ENCODE assay signal across 17 cellular contexts in the genomic region with DNA sequence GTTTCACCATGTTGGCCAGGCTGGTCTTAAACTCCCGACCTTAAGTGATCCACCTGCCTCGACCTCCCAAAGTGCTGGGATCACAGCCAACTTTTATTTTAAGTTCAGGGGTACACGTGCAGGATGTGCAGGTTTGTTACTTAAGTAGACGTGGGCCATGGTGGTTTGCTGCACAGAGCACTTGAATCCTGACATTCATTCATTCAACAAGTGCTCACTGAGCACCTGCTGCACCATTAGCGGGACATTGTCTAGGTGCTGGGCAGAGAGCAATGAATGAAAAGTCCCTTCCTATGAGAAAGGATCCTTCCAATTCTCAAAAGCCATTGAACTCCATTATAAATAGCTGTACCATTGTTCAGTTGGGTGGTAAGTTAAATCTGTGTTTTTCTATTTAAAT. TPM values are rescaled to one million over a fixed set of nuclear protein-coding genes. Genes with fewer than 3 reads are reported as not detected.
DNase-seq lines count a peak whose midpoint lies in the region; ATAC-seq, FAIRE-seq and TF ChIP-seq lines count a peak whose summit lies in the region.
"Had no signal": no experiment of that assay in that cellular context is flagged by ENCODE, and none has a peak within 500 bp of the region (broad histone marks: within the 10 kb centered on the region; RNA-seq: fewer than 3 reads in every experiment).

No MANE protein-coding gene starts in this region.

- H3K4me2 ChIP-seq in mammary epithelial cell (ENCODE audit: insufficient read depth, low read depth, low read length) (no peak overlapping the region), keratinocyte (ENCODE audit: control insufficient read depth, extremely low read depth, insufficient read depth, low read depth, low read length) (peak overlapping the region; percentile 91)

- H3K4me1 ChIP-seq in mammary epithelial cell (ENCODE audit: insufficient read depth, low read length) (peaks cover 79% of the 10 kb centered on the region), RWPE2 (ENCODE audit: insufficient read depth, poor library complexity, severe bottlenecking) (peaks cover 83% of the 10 kb centered on the region), keratinocyte (ENCODE audit: control insufficient read depth, extremely low read depth, insufficient read depth, low read length) (peaks cover 92% of the 10 kb centered on the region)

- H3K9me1 ChIP-seq in keratinocyte (ENCODE audit: control insufficient read depth, extremely low read depth, insufficient read depth, low read length), result peaks cover 11% of the 10 kb centered on the region

- ATAC-seq in RWPE2 (ENCODE audit: low read depth), result no peak
- ATAC-seq in HG03159 (IDR thresholded peaks at IDR 0.05; ENCODE audit: unreplicated experiment), result no peak
- ATAC-seq: GM12878 had no signal

- POLR2A ChIA-PET in MCF 10A (lab: Yijun Ruan, JAX), result interaction anchor here (0.6 to 2.2 kb wide), 3 partner anchors 24 to 177 kb away, joined by 3 to 11 read pairs (median 4); no protein-coding TSS in a partner anchor

- 97% methylated on average over 3 of the region's 5 CpGs for WGBS in mammary epithelial cell (ENCODE audit: low coverage, missing lambda C conversion rate)

- BruUV-seq in mammary epithelial cell (replicated peaks; lab: Mats Ljungman, UMichigan) (no TSS peak), MCF 10A (replicated peaks; lab: Mats Ljungman, UMichigan) (no TSS peak)

- H3K4me3 Mint-ChIP-seq in MCF 10A (ENCODE audit: unreplicated experiment), result no peak overlapping the region
- H3K4me3 Mint-ChIP-seq: CD4-positive, CD25-positive, alpha-beta regulatory T cell; IgD-negative memory B cell had no signal

- H3K4me3 ChIP-seq in mammary epithelial cell (replicated peaks in 1 of 3; ENCODE audit: insufficient read depth in 1 of 3, low read depth in 2 of 3, low read length in 3 of 3) (no peak overlapping the region), RWPE2 (ENCODE audit: severe bottlenecking) (no peak overlapping the region), keratinocyte (ENCODE audit: control insufficient read depth in 2 of 3, extremely low read depth in 1 of 3, insufficient read depth in 2 of 3, low read depth in 1 of 3, low read length in 3 of 3) (no peak overlapping the region)
- H3K4me3 ChIP-seq: BLaER1, GM12878 had no signal

- H3K27ac Mint-ChIP-seq in MCF 10A (ENCODE audit: low read depth, unreplicated experiment), result no peak overlapping the region
- H3K27ac Mint-ChIP-seq: CD4-positive, CD25-positive, alpha-beta regulatory T cell; IgD-negative memory B cell had no signal

- dilution Hi-C loops in mammary epithelial cell (cut with HindIII; ENCODE audit: low sequenced_read_pairs) (no loop called here), keratinocyte (cut with MboI; ENCODE audit: extremely low pct_ligation_motif_present, low sequenced_read_pairs) (no loop called here)

- H3K9me3 Mint-ChIP-seq in MCF 10A (ENCODE audit: unreplicated experiment), result no peaks in the 10 kb centered on the region
- H3K9me3 Mint-ChIP-seq: CD4-positive, CD25-positive, alpha-beta regulatory T cell; IgD-negative memory B cell had no signal

- no peaks in the 10 kb centered on the region for H3K36me3 Mint-ChIP-seq in MCF 10A (ENCODE audit: insufficient read depth, unreplicated experiment)
- H3K36me3 Mint-ChIP-seq: CD4-positive, CD25-positive, alpha-beta regulatory T cell; IgD-negative memory B cell had no signal

- H3K36me3 ChIP-seq in mammary epithelial cell (ENCODE audit: insufficient read depth, low read length) (no peaks in the 10 kb centered on the region), RWPE2 (ENCODE audit: low read depth) (peaks cover 13% of the 10 kb centered on the region; the same call in 1 of the 2 replicates), keratinocyte (ENCODE audit: control insufficient read depth in 2 of 2, extremely low read depth in 1 of 2, insufficient read depth in 2 of 2, low read length in 2 of 2) (peaks cover 2 to 16% of the 10 kb centered on the region in 2 experiments)
- H3K36me3 ChIP-seq: BLaER1 had no signal

- intact Hi-C loops in mammary epithelial cell (cut with micrococcal nuclease), result loop anchor here (10.0 kb wide), 1 partner anchor 178 kb away; no protein-coding TSS in a partner anchor
- intact Hi-C loops in MCF 10A (cut with micrococcal nuclease), result no loop called here

- DNase-seq in mammary epithelial cell, result no peak
- DNase-seq in MCF 10A (ENCODE audit: unreplicated experiment), result no peak
- DNase-seq in RWPE2 (ENCODE audit: low spot score), result no peak
- no peak for DNase-seq in keratinocyte (ENCODE audit: low read depth, low spot score)
- DNase-seq in activated effector memory CD4-positive, alpha-beta T cell treated with Interleukin-2 at 50 U/mL for 16 hours, result no peak
- DNase-seq in RKO (ENCODE audit: low spot score), result no peak
- DNase-seq: 8988T; AML-193; Calu3; CD4-positive, CD25-positive, alpha-beta regulatory T cell; DMS 273 treated with DMSO at 0.1 percent for 48 hours; HCEC 1CT had no signal

- H3K27me3 ChIP-seq in mammary epithelial cell (ENCODE audit: insufficient read depth, low read length) (no peaks in the 10 kb centered on the region), RWPE2 (ENCODE audit: insufficient read depth, poor library complexity, severe bottlenecking) (no peaks in the 10 kb centered on the region), keratinocyte (ENCODE audit: control insufficient read depth, extremely low read depth, insufficient read depth, low read length) (no peaks in the 10 kb centered on the region)
- H3K27me3 ChIP-seq: BLaER1 had no signal

- CTCF ChIA-PET in mammary epithelial cell (lab: Charles Lee; ENCODE audit: low non-redundant PET), result no interaction called here
- CTCF ChIA-PET in MCF 10A (lab: Yijun Ruan, JAX), result no interaction called here

- no peak for FAIRE-seq in keratinocyte (lab: Jason Lieb, UNC)
- FAIRE-seq: GM12878, GM18507 had no signal

- H2AFZ ChIP-seq in mammary epithelial cell (ENCODE audit: low read depth, low read length) (no peak overlapping the region), keratinocyte (ENCODE audit: control insufficient read depth, low read length) (no peak overlapping the region)

- H3K4me1 Mint-ChIP-seq in MCF 10A (ENCODE audit: insufficient read depth, unreplicated experiment), result peaks cover 48% of the 10 kb centered on the region

- H3K9me3 ChIP-seq in mammary epithelial cell (replicated peaks; ENCODE audit: insufficient read depth, low read length) (no peaks in the 10 kb centered on the region), RWPE2 (ENCODE audit: severe bottlenecking) (no peaks in the 10 kb centered on the region), keratinocyte (ENCODE audit: control insufficient read depth, low read depth, low read length) (no peaks in the 10 kb centered on the region)
- H3K9me3 ChIP-seq: BLaER1 had no signal

- peak overlapping the region; percentile 97 for H3K27ac ChIP-seq in mammary epithelial cell (ENCODE audit: insufficient read depth, low read depth, low read length)
- peak overlapping the region; percentile 97 for H3K27ac ChIP-seq in RWPE2 (ENCODE audit: poor library complexity, severe bottlenecking)
- H3K27ac ChIP-seq in keratinocyte (ENCODE audit: control insufficient read depth, insufficient read depth, low read length), result peak overlapping the region; percentile 100
- H3K27ac ChIP-seq: BLaER1 had no signal

- in situ Hi-C loops in mammary epithelial cell (cut with MboI; ENCODE audit: low sequenced_read_pairs in 2 of 2), result no loop called here

- no peak for TF ChIP-seq CTCF in mammary epithelial cell (conservative IDR thresholded peaks at IDR 0.05 in 1 of 2, IDR thresholded peaks at IDR 0.05 in 1 of 2; ENCODE audit: extremely low read depth in 1 of 2, insufficient read depth in 1 of 2, low read depth in 1 of 2, low read length in 2 of 2)
- no peak for TF ChIP-seq CTCF in MCF 10A (IDR thresholded peaks at IDR 0.05; ENCODE audit: unreplicated experiment)
- no peak for TF ChIP-seq CTCF in RWPE2 (IDR thresholded peaks at IDR 0.05; ENCODE audit: poor library complexity, severe bottlenecking)
- no peak for TF ChIP-seq CTCF in keratinocyte (optimal IDR thresholded peaks at IDR 0.05 in 1 of 3, IDR thresholded peaks at IDR 0.05 in 1 of 3, conservative IDR thresholded peaks at IDR 0.05 in 1 of 3; ENCODE audit: extremely low read depth in 1 of 3, insufficient read depth in 2 of 3, low read length in 3 of 3)

- no peaks in the 10 kb centered on the region for H3K27me3 Mint-ChIP-seq in MCF 10A (ENCODE audit: insufficient read depth, unreplicated experiment)

- H3K9ac ChIP-seq in mammary epithelial cell (ENCODE audit: insufficient read depth, low read length) (no peak overlapping the region), keratinocyte (ENCODE audit: control insufficient read depth, extremely low read depth, insufficient read depth, low read length) (no peak overlapping the region)
- H3K9ac ChIP-seq: BLaER1 had no signal

- H4K20me1 ChIP-seq in mammary epithelial cell (ENCODE audit: insufficient read depth, low read length), result no peaks in the 10 kb centered on the region
- H4K20me1 ChIP-seq in keratinocyte (ENCODE audit: control insufficient read depth, extremely low read depth, insufficient read depth, low read length), result peaks cover 7% of the 10 kb centered on the region
- H4K20me1 ChIP-seq: BLaER1 had no signal

- H3K79me2 ChIP-seq in mammary epithelial cell (ENCODE audit: insufficient read depth, low read length), result peaks cover 95% of the 10 kb centered on the region
- peaks cover 84% of the 10 kb centered on the region for H3K79me2 ChIP-seq in keratinocyte (ENCODE audit: control insufficient read depth, insufficient read depth, low read length)

RNA-seq across cellular contexts. Expression of a gene that starts 31.0 kb away (rescaled TPM):
- total RNA-seq in mammary epithelial cell (100 to 1,000 TPM in 1 of 2 donors, 10 to 100 TPM in 1; 59.2 to 126 TPM), MCF 10A (2022) (17.9 and 22.5 TPM in 2 replicates)
- polyA plus RNA-seq in mammary epithelial cell (82.0 TPM), keratinocyte (26.6 to 71.8 TPM (median 51.7 TPM) in 3 replicates)
- polyA minus RNA-seq in mammary epithelial cell (88.0 TPM), keratinocyte (42.6 to 126 TPM (median 65.6 TPM) in 3 replicates)
- polyA plus RNA-seq in keratinocyte (2011; ENCODE audit: low read depth), result 45.8 TPM
- polyA plus RNA-seq in keratinocyte (2011; cell fraction: cytosol; rRNA removed), result 35.1 and 39.9 TPM in 2 replicates
- 46.4 and 47.9 TPM in 2 replicates for polyA plus RNA-seq in keratinocyte (2011; cell fraction: nucleus; rRNA removed)
- polyA plus RNA-seq in keratinocyte (2012; ENCODE audit: low replicate concordance), result 45.8 and 70.2 TPM in 2 replicates
- polyA minus RNA-seq in keratinocyte (2011; cell fraction: cytosol; rRNA and poly(A)+ RNA removed), result 76.2 TPM
- polyA minus RNA-seq in keratinocyte (2011; cell fraction: nucleus; rRNA and poly(A)+ RNA removed), result 66.3 and 93.9 TPM in 2 replicates
